Comparison of ENCODE assay signal across 10 cellular contexts in genomic region chr5:82164957-82165698, GRCh38.
DNase-seq lines count a peak whose midpoint lies in the region; ATAC-seq and TF ChIP-seq lines count a peak whose summit lies in the region.
"Had no signal": no experiment of that assay in that cellular context is flagged by ENCODE, and none has a peak within 500 bp of the region (broad histone marks: within the 10 kb centered on the region; RNA-seq: fewer than 3 reads in every experiment).

No MANE protein-coding gene starts in this region.

- H3K4me3 ChIP-seq in naive thymus-derived CD4-positive, alpha-beta T cell (ENCODE audit: low read length) = no peak overlapping the region
- H3K4me3 ChIP-seq in effector memory CD4-positive, alpha-beta T cell (ENCODE audit: insufficient read depth, low read depth, low read length, poor library complexity, severe bottlenecking) = no peak overlapping the region

- H3K9me3 ChIP-seq in naive thymus-derived CD4-positive, alpha-beta T cell (ENCODE audit: control insufficient read depth in 2 of 3, low read length in 3 of 3) = no peaks in the 10 kb centered on the region
- no peaks in the 10 kb centered on the region for H3K9me3 ChIP-seq in effector memory CD4-positive, alpha-beta T cell (ENCODE audit: control insufficient read depth, low read length)

- TF ChIP-seq CTCF in C4-2B (conservative IDR thresholded peaks at IDR 0.05) (no peak), endothelial cell (IDR thresholded peaks at IDR 0.05; ENCODE audit: unreplicated experiment) (no peak), GM13977 (IDR thresholded peaks at IDR 0.05; ENCODE audit: extremely low read depth, insufficient read depth, missing control alignments) (no peak)

- H3K27ac ChIP-seq in C4-2B = peak overlapping the region; percentile 68
- no peak overlapping the region for H3K27ac ChIP-seq in naive thymus-derived CD4-positive, alpha-beta T cell (ENCODE audit: low read depth, low read length)
- no peak overlapping the region for H3K27ac ChIP-seq in effector memory CD4-positive, alpha-beta T cell (ENCODE audit: insufficient read depth, low read length, poor library complexity, severe bottlenecking)
- H3K27ac ChIP-seq: HL-60 had no signal

- no peak for ATAC-seq in naive thymus-derived CD4-positive, alpha-beta T cell
- no peak for ATAC-seq in HG02981 (IDR thresholded peaks at IDR 0.05; ENCODE audit: unreplicated experiment)

- no peaks in the 10 kb centered on the region for H3K36me3 ChIP-seq in naive thymus-derived CD4-positive, alpha-beta T cell (ENCODE audit: control insufficient read depth in 2 of 3, insufficient read depth in 3 of 3, low read length in 3 of 3)
- no peaks in the 10 kb centered on the region for H3K36me3 ChIP-seq in effector memory CD4-positive, alpha-beta T cell (ENCODE audit: control insufficient read depth, insufficient read depth, low read length)

- POLR2A ChIA-PET in naive thymus-derived CD4-positive, alpha-beta T cell (lab: Charles Lee) = interaction anchor here (0.5 to 0.7 kb wide), 2 partner anchors 313 to 407 kb away, joined by 3 read pairs; no protein-coding TSS in a partner anchor

- H3K4me3 Mint-ChIP-seq in endothelial cell (ENCODE audit: unreplicated experiment) = no peak overlapping the region
- H3K4me3 Mint-ChIP-seq in naive thymus-derived CD4-positive, alpha-beta T cell = no peak overlapping the region
- H3K4me3 Mint-ChIP-seq: activated CD4-positive, alpha-beta memory T cell treated with anti-CD3 and anti-CD28 coated beads for 36 hours had no signal

- DNase-seq in NCI-H1694 (lab: John Stamatoyannopoulos, UW) (peak; percentile 41), endothelial cell (ENCODE audit: low spot score) (no peak), NCI-H345 treated with DMSO at 0.1 percent for 48 hours (lab: John Stamatoyannopoulos, UW; ENCODE audit: unreplicated experiment) (no peak), GM13977 (ENCODE audit: low spot score) (no peak)
- no peak for DNase-seq in naive thymus-derived CD4-positive, alpha-beta T cell
- no peak for DNase-seq in effector memory CD4-positive, alpha-beta T cell

- H3K27me3 Mint-ChIP-seq in endothelial cell (ENCODE audit: unreplicated experiment) = no peaks in the 10 kb centered on the region
- no peaks in the 10 kb centered on the region for H3K27me3 Mint-ChIP-seq in naive thymus-derived CD4-positive, alpha-beta T cell
- H3K27me3 Mint-ChIP-seq: activated CD4-positive, alpha-beta memory T cell treated with anti-CD3 and anti-CD28 coated beads for 36 hours had no signal

- no peaks in the 10 kb centered on the region for H3K36me3 Mint-ChIP-seq in endothelial cell (ENCODE audit: low read depth, unreplicated experiment)
- peaks cover 0 to 4% (median 0%) of the 10 kb centered on the region in 5 donors for H3K36me3 Mint-ChIP-seq in naive thymus-derived CD4-positive, alpha-beta T cell
- H3K36me3 Mint-ChIP-seq: activated CD4-positive, alpha-beta memory T cell treated with anti-CD3 and anti-CD28 coated beads for 36 hours had no signal

- in situ Hi-C loops in GM13977 (cut with MboI; ENCODE audit: low pct_unique_long_range_greater_than_20kb, low sequenced_read_pairs, unreplicated experiment) = loop anchor here (25.0 kb wide), 1 partner anchor 653 kb away; no protein-coding TSS in a partner anchor

- CTCF ChIA-PET in naive thymus-derived CD4-positive, alpha-beta T cell (lab: Charles Lee) = interaction anchor here (0.6 to 3.1 kb wide), 20 partner anchors 14 to 742 kb away, joined by 3 to 30 read pairs (median 3); no protein-coding TSS in a partner anchor

- H3K9me3 Mint-ChIP-seq in endothelial cell (ENCODE audit: unreplicated experiment) = no peaks in the 10 kb centered on the region
- no peaks in the 10 kb centered on the region for H3K9me3 Mint-ChIP-seq in naive thymus-derived CD4-positive, alpha-beta T cell
- H3K9me3 Mint-ChIP-seq: activated CD4-positive, alpha-beta memory T cell treated with anti-CD3 and anti-CD28 coated beads for 36 hours had no signal

- H3K4me1 ChIP-seq in naive thymus-derived CD4-positive, alpha-beta T cell (ENCODE audit: control insufficient read depth in 2 of 2, insufficient read depth in 2 of 2, low read length in 2 of 2) = no peaks in the 10 kb centered on the region
- no peaks in the 10 kb centered on the region for H3K4me1 ChIP-seq in effector memory CD4-positive, alpha-beta T cell (ENCODE audit: control insufficient read depth, insufficient read depth, low read length, poor library complexity, severe bottlenecking)

- peaks cover 22% of the 10 kb centered on the region for H3K4me1 Mint-ChIP-seq in endothelial cell (ENCODE audit: unreplicated experiment)
- peaks cover 0 to 12% (median 7%) of the 10 kb centered on the region in 7 donors for H3K4me1 Mint-ChIP-seq in naive thymus-derived CD4-positive, alpha-beta T cell

- intact Hi-C loops in naive thymus-derived CD4-positive, alpha-beta T cell (cut with micrococcal nuclease) = loop anchor here (5.0 to 10.0 kb wide), 4 partner anchors 313 to 860 kb away; partner anchors contain the start of genes SSBP2 (in 1 of the 2) and ZCCHC9 (in 1 of the 2)

- H3K27ac Mint-ChIP-seq in endothelial cell (ENCODE audit: unreplicated experiment) = peak overlapping the region; percentile 28
- peak overlapping the region in 5 of 9 donors; percentile 7 to 68 (median 51) for H3K27ac Mint-ChIP-seq in naive thymus-derived CD4-positive, alpha-beta T cell
- H3K27ac Mint-ChIP-seq: activated CD4-positive, alpha-beta memory T cell treated with anti-CD3 and anti-CD28 coated beads for 36 hours had no signal

- H3K27me3 ChIP-seq in naive thymus-derived CD4-positive, alpha-beta T cell (ENCODE audit: control insufficient read depth in 2 of 2, insufficient read depth in 2 of 2, low read length in 2 of 2) = no peaks in the 10 kb centered on the region
- no peaks in the 10 kb centered on the region for H3K27me3 ChIP-seq in effector memory CD4-positive, alpha-beta T cell (replicated peaks; ENCODE audit: control insufficient read depth, insufficient read depth, low read length, poor library complexity, severe bottlenecking)
